ENCODE assay signal across 20 cellular contexts in genomic region chr5:6396836-6397535, GRCh38. TPM values are rescaled to one million over a fixed set of nuclear protein-coding genes. Genes with fewer than 3 reads are reported as not detected.
A peak's percentile ranks its signal among the peaks of the same experiment; 100 is the strongest.
DNase-seq lines count a peak whose midpoint lies in the region; ATAC-seq, FAIRE-seq and TF ChIP-seq lines count a peak whose summit lies in the region.
"Had no signal": no experiment of that assay in that cellular context is flagged by ENCODE, and none has a peak within 500 bp of the region (broad histone marks: within the 10 kb centered on the region; RNA-seq: fewer than 3 reads in every experiment).

No MANE protein-coding gene starts in this region.

- H3K27me3 Mint-ChIP-seq in chondrocyte (ENCODE audit: low read depth), result peaks cover 31% of the 10 kb centered on the region

- no peak overlapping the region for H3K4me2 ChIP-seq in neuronal stem cell (ENCODE audit: insufficient read depth, low read length, poor library complexity, severe bottlenecking)
- H3K4me2 ChIP-seq: A549 had no signal

- no peak overlapping the region for H2BK15ac ChIP-seq in neuronal stem cell (ENCODE audit: low read length)

- WGBS in neuronal stem cell (ENCODE audit: extremely low coverage in 2 of 2, insufficient read length in 2 of 2, insufficient replicate concordance in 1 of 2), 2 donors, result no CpG with 5 or more reads among the region's 11 CpGs
- WGBS in esophagus muscularis mucosa, result 88% methylated on average over 11 of the region's 11 CpGs

- no peak overlapping the region for H3K4me3 Mint-ChIP-seq in chondrocyte (ENCODE audit: unreplicated experiment)
- H3K4me3 Mint-ChIP-seq: CD4-positive, alpha-beta memory T cell had no signal

- H3K27ac Mint-ChIP-seq in chondrocyte (ENCODE audit: unreplicated experiment), result no peak overlapping the region
- H3K27ac Mint-ChIP-seq: CD4-positive, alpha-beta memory T cell had no signal

- H3K23ac ChIP-seq in neuronal stem cell (ENCODE audit: low read depth, low read length, poor library complexity), result no peak overlapping the region

- no peak overlapping the region for H2BK5ac ChIP-seq in neuronal stem cell (ENCODE audit: low read length)

- H3K9me3 ChIP-seq in neuronal stem cell (replicated peaks in 1 of 2; ENCODE audit: control insufficient read depth in 2 of 2, insufficient read depth in 1 of 2, low read depth in 1 of 2, low read length in 2 of 2) (no peaks in the 10 kb centered on the region), esophagus muscularis mucosa (no peaks in the 10 kb centered on the region)

- no peak overlapping the region for H3K14ac ChIP-seq in neuronal stem cell (ENCODE audit: low read length)

- H4K91ac ChIP-seq in neuronal stem cell (ENCODE audit: low read depth, low read length, poor library complexity), result no peak overlapping the region

- peaks cover 3% of the 10 kb centered on the region for H3K9me3 Mint-ChIP-seq in chondrocyte (ENCODE audit: low read depth)
- H3K9me3 Mint-ChIP-seq: CD4-positive, alpha-beta memory T cell had no signal

- H3K79me1 ChIP-seq in neuronal stem cell (ENCODE audit: low read depth, low read length), result no peaks in the 10 kb centered on the region

- H3K4me1 Mint-ChIP-seq in chondrocyte (ENCODE audit: low read depth), result no peaks in the 10 kb centered on the region

- H3K4me3 ChIP-seq in coronary artery, result no peak overlapping the region
- no peak overlapping the region for H3K4me3 ChIP-seq in neuronal stem cell (ENCODE audit: low read length in 2 of 2)
- H3K4me3 ChIP-seq in esophagus muscularis mucosa, result no peak overlapping the region
- H3K4me3 ChIP-seq: A549, GM23248 had no signal

- peak overlapping the region; percentile 43 for H4K8ac ChIP-seq in neuronal stem cell (ENCODE audit: low read depth, low read length)

- no peak overlapping the region for H3K18ac ChIP-seq in neuronal stem cell (ENCODE audit: low read length)

- H3K36me3 Mint-ChIP-seq in chondrocyte (ENCODE audit: low read depth), result no peaks in the 10 kb centered on the region

- FAIRE-seq in urothelium cell line (lab: Jason Lieb, UNC), result peak; percentile 13
- FAIRE-seq: A549, H54 had no signal

- no peak for TF ChIP-seq CTCF in coronary artery (IDR thresholded peaks at IDR 0.05)
- TF ChIP-seq CTCF in chondrocyte (IDR thresholded peaks at IDR 0.05), result no peak
- no peak for TF ChIP-seq CTCF in esophagus muscularis mucosa (IDR thresholded peaks at IDR 0.05)

- DNase-seq in activated effector memory CD4-positive, alpha-beta T cell treated with anti-CD3 and anti-CD28 coated beads, Interleukin-2, amount 50 U/mL, for 16 hours, result peak; percentile 55
- no peak for DNase-seq in activated effector memory CD4-positive, alpha-beta T cell treated with Interleukin-2 at 50 U/mL for 16 hours
- DNase-seq in coronary artery (ENCODE audit: low spot score) (peak; percentile 50), neuronal stem cell (ENCODE audit: low spot score) (no peak), urothelium cell line (ENCODE audit: low spot score) (no peak), chondrocyte (ENCODE audit: low spot score) (no peak), esophagus muscularis mucosa (ENCODE audit: extremely low spot score) (no peak)
- DNase-seq: AML-193; CD4-positive, alpha-beta memory T cell; DMS153; DMS79 treated with DMSO at 0.1 percent for 48 hours; GF-D8; GM23248; HCEC 1CT had no signal

- TF ChIP-seq EP300 in esophagus muscularis mucosa (IDR thresholded peaks at IDR 0.05), result no peak

- H2AK5ac ChIP-seq in neuronal stem cell (ENCODE audit: low read depth, low read length), result no peak overlapping the region

- H3K27me3 ChIP-seq in neuronal stem cell (ENCODE audit: control insufficient read depth in 3 of 3, insufficient read depth in 3 of 3, low read depth in 1 of 3, low read length in 3 of 3) (peaks cover 0 to 25% (median 0%) of the 10 kb centered on the region in 3 experiments), esophagus muscularis mucosa (peaks cover 0 to 43% (median 0%) of the 10 kb centered on the region in 4 donors)

- no peak for ATAC-seq in HG03457 (IDR thresholded peaks at IDR 0.05; ENCODE audit: unreplicated experiment)
- ATAC-seq: A549 had no signal

- peak overlapping the region; percentile 24 for H3K9ac ChIP-seq in neuronal stem cell (ENCODE audit: low read depth, low read length, poor library complexity)
- H3K9ac ChIP-seq: GM23248 had no signal

- H3K27ac ChIP-seq in coronary artery, result no peak overlapping the region
- no peak overlapping the region for H3K27ac ChIP-seq in neuronal stem cell (replicated peaks; ENCODE audit: low read length)
- H3K27ac ChIP-seq in esophagus muscularis mucosa (replicated peaks in 1 of 4), result no peak overlapping the region
- H3K27ac ChIP-seq: 22Rv1, A549, C4-2B, GM23248 had no signal

- peaks cover 0 to 1% of the 10 kb centered on the region in 2 donors for H3K4me1 ChIP-seq in neuronal stem cell (ENCODE audit: control insufficient read depth in 2 of 2, insufficient read depth in 1 of 2, low read depth in 1 of 2, low read length in 2 of 2)
- H3K4me1 ChIP-seq in esophagus muscularis mucosa, result no peaks in the 10 kb centered on the region
- H3K4me1 ChIP-seq: A549 had no signal

- intact Hi-C loops in esophagus muscularis mucosa (cut with DNase I), result no loop called here

- H2BK12ac ChIP-seq in neuronal stem cell (ENCODE audit: low read length), result no peak overlapping the region

- no peak overlapping the region for H2BK120ac ChIP-seq in neuronal stem cell (ENCODE audit: low read depth, low read length)

- H3K4ac ChIP-seq in neuronal stem cell (ENCODE audit: low read length), result no peak overlapping the region

- H3K36me3 ChIP-seq in neuronal stem cell (replicated peaks in 1 of 2; ENCODE audit: control insufficient read depth in 2 of 2, insufficient read depth in 2 of 2, low read length in 2 of 2), result no peaks in the 10 kb centered on the region
- H3K36me3 ChIP-seq in esophagus muscularis mucosa, result no peaks in the 10 kb centered on the region

- no peak for TF ChIP-seq POLR2A in esophagus muscularis mucosa (IDR thresholded peaks at IDR 0.05; ENCODE audit: low read depth)

- H2AFZ ChIP-seq in neuronal stem cell (ENCODE audit: low read length), result no peak overlapping the region
- H2AFZ ChIP-seq: GM23248 had no signal

RNA-seq across cellular contexts. Expression of gene MED10, which starts 18.6 kb away (rescaled TPM):
- 29.2 TPM for polyA plus RNA-seq in neuronal stem cell (2013, experiment 1 of 2)
- 30.5 TPM for polyA plus RNA-seq in neuronal stem cell (2013, experiment 2 of 2)
- total RNA-seq in chondrocyte (25.1 to 34.9 TPM (median 34.6 TPM) in 3 replicates), esophagus muscularis mucosa (10 to 100 TPM; 29.9 to 47.2 (median 35.2) TPM)

RNA-seq across cellular contexts. Expression of gene UBE2QL1, which starts 51.7 kb away (rescaled TPM):
- polyA plus RNA-seq in neuronal stem cell (2013, experiment 1 of 2), result 2.3 TPM
- 2.4 TPM for polyA plus RNA-seq in neuronal stem cell (2013, experiment 2 of 2)
- total RNA-seq in chondrocyte, result 0.17 to 0.36 TPM (median 0.31 TPM) in 3 replicates
- total RNA-seq in esophagus muscularis mucosa, result 1 to 10 TPM in 1 of 4 donors, under 1 TPM in 3; under 0.01 to 1.6 (median 0.82) TPM
- total RNA-seq: CD4-positive, alpha-beta memory T cell; GM23248 had no signal
- polyA plus RNA-seq: BJ; CD4-positive, alpha-beta memory T cell; GM23248 had no signal

Comparison
In these comparisons a context has a peak if more than half of its experiments do, and no peak if none do; other contexts are left out.
1. DNase-seq: peak in activated effector memory CD4-positive, alpha-beta T cell treated with anti-CD3 and anti-CD28 coated beads, Interleukin-2, amount 50 U/mL, for 16 hours (single experiment) and coronary artery (single experiment); none in activated effector memory CD4-positive, alpha-beta T cell treated with Interleukin-2 at 50 U/mL for 16 hours (single experiment), neuronal stem cell (single experiment), urothelium cell line (single experiment), chondrocyte (single experiment) and esophagus muscularis mucosa (single experiment).